In genomic region chr6:44245391-44245911, GRCh38 we compare ENCODE assay signal across 9 cellular contexts. TPM values are rescaled to one million over a fixed set of nuclear protein-coding genes. Genes with fewer than 3 reads are reported as not detected.
A peak's percentile ranks its signal among the peaks of the same experiment; 100 is the strongest.
DNase-seq lines count a peak whose midpoint lies in the region; ATAC-seq and TF ChIP-seq lines count a peak whose summit lies in the region.
"Had no signal": no experiment of that assay in that cellular context is flagged by ENCODE, and none has a peak within 500 bp of the region (broad histone marks: within the 10 kb centered on the region; RNA-seq: fewer than 3 reads in every experiment).

No MANE protein-coding gene starts in this region.

- H2BK5ac ChIP-seq in mesendoderm (ENCODE audit: low read length): no peak overlapping the region

- peak overlapping the region; percentile 67 for H3K9ac ChIP-seq in mesendoderm (ENCODE audit: low read length)

- H3K56ac ChIP-seq in mesendoderm (ENCODE audit: low read length): peak overlapping the region; percentile 95

- intact Hi-C loops in breast epithelium (cut with DNase I; ENCODE audit: low total_unique reads) (no loop called here), upper lobe of right lung (cut with DNase I) (no loop called here)

- H3K4me1 ChIP-seq in breast epithelium (peaks cover 0 to 13% of the 10 kb centered on the region in 2 donors), mesendoderm (ENCODE audit: control insufficient read depth, low read depth, low read length) (peaks cover 11% of the 10 kb centered on the region), upper lobe of right lung (peaks cover 18% of the 10 kb centered on the region)

- TF ChIP-seq CTCF in breast epithelium (IDR thresholded peaks at IDR 0.05) (no peak), upper lobe of right lung (IDR thresholded peaks at IDR 0.05) (no peak)

- DNase-seq in activated naive CD4-positive, alpha-beta T cell treated with anti-CD3 and anti-CD28 coated beads, Interleukin-2, amount 10 ng/mL, durations not matched to agents 7 days and 5 days: no peak
- no peak for DNase-seq in activated naive CD4-positive, alpha-beta T cell treated with Interleukin-2 at 50 U/mL for 16 hours
- DNase-seq in breast epithelium (ENCODE audit: low spot score in 2 of 2) (no peak), mesendoderm (no peak), upper lobe of right lung (no peak)
- DNase-seq in activated CD4-positive, CD25-positive, alpha-beta regulatory T cell (lab: John Stamatoyannopoulos, UW): no peak
- no peak for DNase-seq in effector CD8-positive, alpha-beta T cell (lab: John Stamatoyannopoulos, UW)
- DNase-seq in central memory CD4-positive, alpha-beta T cell: no peak

- H3K23ac ChIP-seq in mesendoderm (ENCODE audit: low read length): peak overlapping the region; percentile 83

- no peaks in the 10 kb centered on the region for H3K9me3 Mint-ChIP-seq in activated naive CD4-positive, alpha-beta T cell treated with anti-CD3 and anti-CD28 coated beads, Interleukin-2, amount 10 ng/mL, durations not matched to agents 7 days and 5 days

- TF ChIP-seq POLR2A in breast epithelium (IDR thresholded peaks at IDR 0.05): no peak

- peak overlapping the region; percentile 7 for H2AK5ac ChIP-seq in mesendoderm (ENCODE audit: low read length)

- no peak overlapping the region for H4K8ac ChIP-seq in mesendoderm (ENCODE audit: low read depth, low read length)

- no peak overlapping the region for H2BK15ac ChIP-seq in mesendoderm (replicated peaks; ENCODE audit: low read depth)

- H3K18ac ChIP-seq in mesendoderm (ENCODE audit: low read length): no peak overlapping the region

- no peaks in the 10 kb centered on the region for H3K36me3 ChIP-seq in breast epithelium
- H3K36me3 ChIP-seq in mesendoderm (ENCODE audit: control insufficient read depth, insufficient read depth, low read length): peaks cover 17% of the 10 kb centered on the region
- peaks cover 18% of the 10 kb centered on the region for H3K36me3 ChIP-seq in upper lobe of right lung

- H4K5ac ChIP-seq in mesendoderm (ENCODE audit: low read length): no peak overlapping the region

- peaks cover 38% of the 10 kb centered on the region for H3K79me2 ChIP-seq in mesendoderm (ENCODE audit: control insufficient read depth, insufficient read depth, low read length)

- no peaks in the 10 kb centered on the region for H3K9me3 ChIP-seq in breast epithelium
- H3K9me3 ChIP-seq in upper lobe of right lung: no peaks in the 10 kb centered on the region

- H3K27ac ChIP-seq in breast epithelium (peak overlapping the region; percentile 93 to 100), mesendoderm (ENCODE audit: low read depth, low read length) (no peak overlapping the region), upper lobe of right lung (peak overlapping the region; percentile 93)

- peak overlapping the region; percentile 98 for H3K27ac Mint-ChIP-seq in activated naive CD4-positive, alpha-beta T cell treated with anti-CD3 and anti-CD28 coated beads, Interleukin-2, amount 10 ng/mL, durations not matched to agents 7 days and 5 days

- peaks cover 32% of the 10 kb centered on the region for H3K36me3 Mint-ChIP-seq in activated naive CD4-positive, alpha-beta T cell treated with anti-CD3 and anti-CD28 coated beads, Interleukin-2, amount 10 ng/mL, durations not matched to agents 7 days and 5 days

- no CpG with 5 or more reads among the region's 12 CpGs for WGBS in mesendoderm (ENCODE audit: extremely low coverage, insufficient coverage, low lambda C conversion rate)

- no peaks in the 10 kb centered on the region for H3K27me3 ChIP-seq in breast epithelium
- no peaks in the 10 kb centered on the region for H3K27me3 ChIP-seq in mesendoderm (ENCODE audit: insufficient read depth, low read length, poor library complexity)
- H3K27me3 ChIP-seq in upper lobe of right lung: no peaks in the 10 kb centered on the region

- H3K79me1 ChIP-seq in mesendoderm (ENCODE audit: low read length): peaks cover 6% of the 10 kb centered on the region

- H3K4me2 ChIP-seq in mesendoderm (ENCODE audit: low read length): peak overlapping the region; percentile 91

- no peak for ATAC-seq in upper lobe of right lung

- H3K4me3 ChIP-seq in breast epithelium: peak overlapping the region; percentile 69 to 95 (median 94)
- H3K4me3 ChIP-seq in mesendoderm (ENCODE audit: low read length): no peak overlapping the region
- peak overlapping the region; percentile 96 for H3K4me3 ChIP-seq in upper lobe of right lung

- peaks cover 33% of the 10 kb centered on the region for H3K27me3 Mint-ChIP-seq in activated naive CD4-positive, alpha-beta T cell treated with anti-CD3 and anti-CD28 coated beads, Interleukin-2, amount 10 ng/mL, durations not matched to agents 7 days and 5 days

- no peak overlapping the region for H2BK120ac ChIP-seq in mesendoderm (ENCODE audit: low read depth, low read length)

- peak overlapping the region; percentile 97 for H3K4me3 Mint-ChIP-seq in activated naive CD4-positive, alpha-beta T cell treated with anti-CD3 and anti-CD28 coated beads, Interleukin-2, amount 10 ng/mL, durations not matched to agents 7 days and 5 days

- CTCF ChIA-PET in activated naive CD4-positive, alpha-beta T cell treated with anti-CD3 and anti-CD28 coated beads, Interleukin-2, amount 10 ng/mL, durations not matched to agents 7 days and 5 days (lab: Charles Lee): interaction anchor here (0.6 to 3.0 kb wide), 5 partner anchors 9 to 1453 kb away, joined by 4 to 15 read pairs (median 4); partner anchors contain the start of gene SLC35B2

- no peak overlapping the region for H3K4ac ChIP-seq in mesendoderm (ENCODE audit: low read depth, low read length)

- peaks cover 35% of the 10 kb centered on the region for H3K4me1 Mint-ChIP-seq in activated naive CD4-positive, alpha-beta T cell treated with anti-CD3 and anti-CD28 coated beads, Interleukin-2, amount 10 ng/mL, durations not matched to agents 7 days and 5 days

RNA-seq across cellular contexts. Expression of gene HSP90AB1, which starts 1.4 kb away (rescaled TPM):
- total RNA-seq in breast epithelium (100 to 1,000 TPM; 643 to 810 (median 662) TPM), upper lobe of right lung (660 TPM)
- 2,015 TPM for polyA plus RNA-seq in mesendoderm (2013, experiment 1 of 2)
- 2,012 TPM for polyA plus RNA-seq in mesendoderm (2013, experiment 2 of 2)

RNA-seq across cellular contexts. Expression of gene SLC35B2, which starts 11.9 kb away (rescaled TPM):
- total RNA-seq in breast epithelium (10 to 100 TPM; 32.8 to 50.5 (median 38.1) TPM), upper lobe of right lung (32.3 TPM)
- polyA plus RNA-seq in mesendoderm (2013, experiment 1 of 2): 18.8 TPM
- 16.7 TPM for polyA plus RNA-seq in mesendoderm (2013, experiment 2 of 2)

RNA-seq across cellular contexts. Expression of gene NFKBIE, which starts 19.9 kb away (rescaled TPM):
- total RNA-seq in breast epithelium: 10 to 100 TPM in 2 of 3 donors, 1 to 10 TPM in 1; 4.0 to 25.9 (median 14.4) TPM
- polyA plus RNA-seq in mesendoderm (2013, experiment 1 of 2): 4.8 TPM
- 5.4 TPM for polyA plus RNA-seq in mesendoderm (2013, experiment 2 of 2)
- total RNA-seq in upper lobe of right lung: 7.1 TPM

RNA-seq across cellular contexts. Expression of gene SLC29A1, which starts 22.1 kb away (rescaled TPM):
- total RNA-seq in breast epithelium (100 to 1,000 TPM; 106 to 140 (median 110) TPM), upper lobe of right lung (59.8 TPM)
- polyA plus RNA-seq in mesendoderm (2013, experiment 1 of 2): 76.7 TPM
- 79.0 TPM for polyA plus RNA-seq in mesendoderm (2013, experiment 2 of 2)

RNA-seq across cellular contexts. Expression of gene TMEM151B, which starts 24.8 kb away (rescaled TPM):
- total RNA-seq in breast epithelium (under 1 TPM in 1 of 3 donors, not detected in 2; 0.15 TPM), upper lobe of right lung (not detected)
- 1.6 TPM for polyA plus RNA-seq in mesendoderm (2013, experiment 1 of 2)
- polyA plus RNA-seq in mesendoderm (2013, experiment 2 of 2): 1.6 TPM
- total RNA-seq: aorta had no signal
- polyA plus RNA-seq: aorta had no signal
